In the genomic region with DNA sequence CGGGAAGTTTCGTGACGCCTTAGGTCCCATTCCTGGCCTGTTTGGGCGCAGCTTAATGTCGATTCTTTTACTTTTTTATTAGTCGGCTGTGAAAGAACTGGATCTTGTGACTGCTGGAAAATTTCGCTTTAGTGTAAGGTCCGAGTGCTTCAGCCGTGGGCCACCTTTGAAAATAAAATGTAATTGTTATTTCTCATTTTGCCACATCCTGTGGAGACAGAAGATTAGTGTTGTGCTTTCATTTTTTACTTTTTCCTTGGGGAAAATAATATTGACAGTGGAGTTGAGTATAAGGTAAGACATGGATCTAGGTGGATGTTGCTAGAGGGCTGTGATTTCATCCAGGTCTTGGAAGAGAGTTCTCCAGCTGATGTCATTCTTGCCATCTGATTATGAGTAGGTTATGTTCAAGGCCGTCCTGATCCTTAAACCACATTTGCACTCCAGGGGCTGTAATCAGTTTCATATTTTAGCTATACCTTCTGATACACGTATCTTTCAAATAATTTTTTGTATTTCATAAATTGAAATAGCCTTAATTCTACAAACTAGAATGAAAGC, we compare ENCODE assay signal across 9 cellular contexts. TPM values are rescaled to one million over a fixed set of nuclear protein-coding genes. Genes with fewer than 3 reads are reported as not detected.
DNase-seq lines count a peak whose midpoint lies in the region; ATAC-seq, FAIRE-seq and TF ChIP-seq lines count a peak whose summit lies in the region.
"Had no signal": no experiment of that assay in that cellular context is flagged by ENCODE, and none has a peak within 500 bp of the region (broad histone marks: within the 10 kb centered on the region; RNA-seq: fewer than 3 reads in every experiment).

No MANE protein-coding gene starts in this region.

- ATAC-seq in activated CD8-positive, alpha-beta T cell treated with anti-CD3 and anti-CD28 coated beads for 36 hours = no peak
- ATAC-seq in right cardiac atrium (no peak), HG03378 (IDR thresholded peaks at IDR 0.05; ENCODE audit: unreplicated experiment) (no peak)

- H3K36me3 ChIP-seq in skeletal muscle satellite cell (ENCODE audit: insufficient read depth, low read length) = peaks cover 17% of the 10 kb centered on the region

- peaks cover 52% of the 10 kb centered on the region for H3K4me1 Mint-ChIP-seq in activated CD8-positive, alpha-beta T cell treated with anti-CD3 and anti-CD28 coated beads for 36 hours (ENCODE audit: low read depth)

- intact Hi-C loops in activated CD8-positive, alpha-beta T cell treated with anti-CD3 and anti-CD28 coated beads for 36 hours (cut with micrococcal nuclease) = no loop called here
- intact Hi-C loops in right cardiac atrium (cut with DNase I) = no loop called here

- no peaks in the 10 kb centered on the region for H3K27me3 ChIP-seq in right cardiac atrium (ENCODE audit: control insufficient read depth, insufficient read depth)
- H3K27me3 ChIP-seq in skeletal muscle satellite cell (ENCODE audit: control insufficient read depth, insufficient read depth, low read length) = peaks cover 3% of the 10 kb centered on the region

- H3K4me1 ChIP-seq in right cardiac atrium (ENCODE audit: control insufficient read depth, insufficient read depth, low read length) (peaks cover 3% of the 10 kb centered on the region), skeletal muscle satellite cell (ENCODE audit: control insufficient read depth, insufficient read depth, low read length) (peaks cover 8% of the 10 kb centered on the region)

- H3K4me2 ChIP-seq in skeletal muscle satellite cell (ENCODE audit: low read length) = peak overlapping the region; percentile 78

- peaks cover 26% of the 10 kb centered on the region for H3K36me3 Mint-ChIP-seq in activated CD8-positive, alpha-beta T cell treated with anti-CD3 and anti-CD28 coated beads for 36 hours (ENCODE audit: low read depth)

- peak overlapping the region; percentile 98 for H3K9ac ChIP-seq in skeletal muscle satellite cell (ENCODE audit: low read depth, low read length)

- no peak for TF ChIP-seq CTCF in activated CD8-positive, alpha-beta T cell treated with anti-CD3 and anti-CD28 coated beads for 36 hours (IDR thresholded peaks at IDR 0.05)
- TF ChIP-seq CTCF in D721Med (IDR thresholded peaks at IDR 0.05; ENCODE audit: insufficient read depth, missing control alignments) = no peak

- FAIRE-seq in D721Med (lab: Jason Lieb, UNC) = no peak
- FAIRE-seq: A204.1 had no signal

- peak overlapping the region; percentile 99 for H3K4me3 Mint-ChIP-seq in activated CD8-positive, alpha-beta T cell treated with anti-CD3 and anti-CD28 coated beads for 36 hours

- no peaks in the 10 kb centered on the region for H3K9me3 Mint-ChIP-seq in activated CD8-positive, alpha-beta T cell treated with anti-CD3 and anti-CD28 coated beads for 36 hours

- WGBS in right cardiac atrium = 3% methylated on average over 11 of the region's 11 CpGs

- H3K4me3 ChIP-seq in right cardiac atrium (ENCODE audit: low read length) (peak overlapping the region; percentile 69), skeletal muscle satellite cell (ENCODE audit: low read length) (peak overlapping the region; percentile 95)

- DNase-seq in DMS 273 (lab: John Stamatoyannopoulos, UW; ENCODE audit: unreplicated experiment) (peak; percentile 13), DMS 273 treated with DMSO at 0.1 percent for 48 hours (lab: John Stamatoyannopoulos, UW) (no peak), right cardiac atrium (no peak), D721Med (ENCODE audit: insufficient read length, low spot score) (no peak), GM19238 (ENCODE audit: insufficient read length, low spot score) (no peak)
- no peak for DNase-seq in activated CD8-positive, alpha-beta T cell treated with anti-CD3 and anti-CD28 coated beads for 36 hours

- H3K27ac ChIP-seq in right cardiac atrium (ENCODE audit: low read length) = peak overlapping the region; percentile 89

- CTCF ChIA-PET in activated CD8-positive, alpha-beta T cell treated with anti-CD3 and anti-CD28 coated beads for 36 hours (lab: Charles Lee) = interaction anchor here (0.6 to 1.6 kb wide), 7 partner anchors 10 to 323 kb away, joined by 3 to 12 read pairs (median 3); no protein-coding TSS in a partner anchor

- POLR2A ChIA-PET in activated CD8-positive, alpha-beta T cell treated with anti-CD3 and anti-CD28 coated beads for 36 hours (lab: Charles Lee) = interaction anchor here (0.6 to 2.2 kb wide), 5 partner anchors 9 to 767 kb away, joined by 3 to 7 read pairs (median 4); no protein-coding TSS in a partner anchor

- no peaks in the 10 kb centered on the region for H3K27me3 Mint-ChIP-seq in activated CD8-positive, alpha-beta T cell treated with anti-CD3 and anti-CD28 coated beads for 36 hours

- H3K27ac Mint-ChIP-seq in activated CD8-positive, alpha-beta T cell treated with anti-CD3 and anti-CD28 coated beads for 36 hours = peak overlapping the region; percentile 94

- no peaks in the 10 kb centered on the region for H3K9me3 ChIP-seq in right cardiac atrium (ENCODE audit: control insufficient read depth, low read length)
- H3K9me3 ChIP-seq in skeletal muscle satellite cell (replicated peaks; ENCODE audit: low read length) = no peaks in the 10 kb centered on the region

RNA-seq across cellular contexts. Expression of a gene that starts 0.9 kb away (rescaled TPM):
- 10 to 100 TPM; 42.0 to 47.2 TPM for total RNA-seq in activated CD8-positive, alpha-beta T cell treated with anti-CD3 and anti-CD28 coated beads for 36 hours
- 100 to 1,000 TPM; 114 to 125 (median 116) TPM for total RNA-seq in right cardiac atrium
- polyA plus RNA-seq in right cardiac atrium = 41.1 TPM
- total RNA-seq in skeletal muscle satellite cell (2012; rRNA removed) = 27.5 and 29.4 TPM in 2 replicates
